1 cellular context compared by ENCODE assay signal in the genomic region with DNA sequence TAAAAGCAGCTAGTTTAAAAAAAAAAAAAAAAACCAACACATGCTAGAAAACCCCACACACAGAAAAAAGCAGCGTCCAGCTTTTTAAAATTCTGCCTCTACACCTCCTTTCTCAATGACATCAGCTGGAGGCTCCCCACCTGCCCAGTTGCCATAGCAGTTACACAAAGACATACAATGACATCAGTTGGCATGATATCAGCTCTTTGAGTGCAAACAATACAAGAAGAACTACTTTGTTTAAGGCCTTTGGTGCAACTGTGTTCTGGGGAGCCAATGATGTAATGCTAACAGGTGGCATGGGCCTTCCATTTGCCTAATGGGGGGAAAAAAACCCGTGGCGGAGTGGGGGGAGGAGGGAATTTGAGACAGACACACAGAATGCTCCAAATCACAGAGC.
TF ChIP-seq lines count a peak whose summit lies in the region.

No MANE protein-coding gene starts in this region.

TF ChIP-seq in GM12878, 131 proteins besides CTCF, POLR2A, EP300 and RAD21 (continued from another document and continues in another):
- peak; percentile 69 for TF ChIP-seq TCF12 (IDR thresholded peaks at IDR 0.05; ENCODE audit: low read depth, low read length)
- TF ChIP-seq ESRRA (IDR thresholded peaks at IDR 0.05; ENCODE audit: low read length): no peak
- TF ChIP-seq, protein P1, sequence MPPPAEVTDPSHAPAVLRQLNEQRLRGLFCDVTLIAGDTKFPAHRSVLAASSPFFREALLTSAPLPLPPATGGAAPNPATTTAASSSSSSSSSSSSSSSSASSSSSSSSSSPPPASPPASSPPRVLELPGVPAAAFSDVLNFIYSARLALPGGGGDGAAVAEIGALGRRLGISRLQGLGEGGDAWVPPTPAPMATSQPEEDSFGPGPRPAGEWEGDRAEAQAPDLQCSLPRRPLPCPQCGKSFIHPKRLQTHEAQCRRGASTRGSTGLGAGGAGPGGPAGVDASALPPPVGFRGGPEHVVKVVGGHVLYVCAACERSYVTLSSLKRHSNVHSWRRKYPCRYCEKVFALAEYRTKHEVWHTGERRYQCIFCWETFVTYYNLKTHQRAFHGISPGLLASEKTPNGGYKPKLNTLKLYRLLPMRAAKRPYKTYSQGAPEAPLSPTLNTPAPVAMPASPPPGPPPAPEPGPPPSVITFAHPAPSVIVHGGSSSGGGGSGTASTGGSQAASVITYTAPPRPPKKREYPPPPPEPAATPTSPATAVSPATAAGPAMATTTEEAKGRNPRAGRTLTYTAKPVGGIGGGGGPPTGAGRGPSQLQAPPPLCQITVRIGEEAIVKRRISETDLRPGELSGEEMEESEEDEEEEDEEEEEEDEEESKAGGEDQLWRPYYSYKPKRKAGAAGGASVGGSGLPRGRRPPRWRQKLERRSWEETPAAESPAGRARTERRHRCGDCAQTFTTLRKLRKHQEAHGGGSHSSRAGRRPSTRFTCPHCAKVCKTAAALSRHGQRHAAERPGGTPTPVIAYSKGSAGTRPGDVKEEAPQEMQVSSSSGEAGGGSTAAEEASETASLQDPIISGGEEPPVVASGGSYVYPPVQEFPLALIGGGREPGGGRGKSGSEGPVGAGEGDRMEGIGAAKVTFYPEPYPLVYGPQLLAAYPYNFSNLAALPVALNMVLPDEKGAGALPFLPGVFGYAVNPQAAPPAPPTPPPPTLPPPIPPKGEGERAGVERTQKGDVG (CRISPR knock-in tag; IDR thresholded peaks at IDR 0.05): no peak
- TF ChIP-seq, protein P2, sequence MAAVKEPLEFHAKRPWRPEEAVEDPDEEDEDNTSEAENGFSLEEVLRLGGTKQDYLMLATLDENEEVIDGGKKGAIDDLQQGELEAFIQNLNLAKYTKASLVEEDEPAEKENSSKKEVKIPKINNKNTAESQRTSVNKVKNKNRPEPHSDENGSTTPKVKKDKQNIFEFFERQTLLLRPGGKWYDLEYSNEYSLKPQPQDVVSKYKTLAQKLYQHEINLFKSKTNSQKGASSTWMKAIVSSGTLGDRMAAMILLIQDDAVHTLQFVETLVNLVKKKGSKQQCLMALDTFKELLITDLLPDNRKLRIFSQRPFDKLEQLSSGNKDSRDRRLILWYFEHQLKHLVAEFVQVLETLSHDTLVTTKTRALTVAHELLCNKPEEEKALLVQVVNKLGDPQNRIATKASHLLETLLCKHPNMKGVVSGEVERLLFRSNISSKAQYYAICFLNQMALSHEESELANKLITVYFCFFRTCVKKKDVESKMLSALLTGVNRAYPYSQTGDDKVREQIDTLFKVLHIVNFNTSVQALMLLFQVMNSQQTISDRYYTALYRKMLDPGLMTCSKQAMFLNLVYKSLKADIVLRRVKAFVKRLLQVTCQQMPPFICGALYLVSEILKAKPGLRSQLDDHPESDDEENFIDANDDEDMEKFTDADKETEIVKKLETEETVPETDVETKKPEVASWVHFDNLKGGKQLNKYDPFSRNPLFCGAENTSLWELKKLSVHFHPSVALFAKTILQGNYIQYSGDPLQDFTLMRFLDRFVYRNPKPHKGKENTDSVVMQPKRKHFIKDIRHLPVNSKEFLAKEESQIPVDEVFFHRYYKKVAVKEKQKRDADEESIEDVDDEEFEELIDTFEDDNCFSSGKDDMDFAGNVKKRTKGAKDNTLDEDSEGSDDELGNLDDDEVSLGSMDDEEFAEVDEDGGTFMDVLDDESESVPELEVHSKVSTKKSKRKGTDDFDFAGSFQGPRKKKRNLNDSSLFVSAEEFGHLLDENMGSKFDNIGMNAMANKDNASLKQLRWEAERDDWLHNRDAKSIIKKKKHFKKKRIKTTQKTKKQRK (IDR thresholded peaks at IDR 0.05; ENCODE audit: low read depth, low read length): no peak
- 0 out of 2 replicates have a peak, but pooled peaks have one; percentile 15 for TF ChIP-seq ZNF207 (IDR thresholded peaks at IDR 0.05; ENCODE audit: borderline replicate concordance)
- TF ChIP-seq DPF2 (IDR thresholded peaks at IDR 0.05): no peak
- peak; percentile 93 for TF ChIP-seq MXI1 (IDR thresholded peaks at IDR 0.05; ENCODE audit: low read depth, low read length)
- TF ChIP-seq, protein P3, sequence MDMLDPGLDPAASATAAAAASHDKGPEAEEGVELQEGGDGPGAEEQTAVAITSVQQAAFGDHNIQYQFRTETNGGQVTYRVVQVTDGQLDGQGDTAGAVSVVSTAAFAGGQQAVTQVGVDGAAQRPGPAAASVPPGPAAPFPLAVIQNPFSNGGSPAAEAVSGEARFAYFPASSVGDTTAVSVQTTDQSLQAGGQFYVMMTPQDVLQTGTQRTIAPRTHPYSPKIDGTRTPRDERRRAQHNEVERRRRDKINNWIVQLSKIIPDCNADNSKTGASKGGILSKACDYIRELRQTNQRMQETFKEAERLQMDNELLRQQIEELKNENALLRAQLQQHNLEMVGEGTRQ (IDR thresholded peaks at IDR 0.05; ENCODE audit: borderline replicate concordance, low read depth, low read length): no peak
- TF ChIP-seq KDM1A (IDR thresholded peaks at IDR 0.05; ENCODE audit: borderline replicate concordance): no peak
- peak; percentile 36; the same call in 1 of the 2 replicates for TF ChIP-seq NFIC (IDR thresholded peaks at IDR 0.05; ENCODE audit: low read depth, low read length)
- TF ChIP-seq SMAD5 (IDR thresholded peaks at IDR 0.05; ENCODE audit: low read depth): no peak
- no peak for TF ChIP-seq STAT1 (conservative IDR thresholded peaks at IDR 0.05)
- no peak; the same call in 1 of the 2 replicates for TF ChIP-seq TBL1XR1 (IDR thresholded peaks at IDR 0.05; ENCODE audit: low read depth, low read length)
- TF ChIP-seq SMC3 (IDR thresholded peaks at IDR 0.05; ENCODE audit: borderline replicate concordance, low read length): 0 out of 2 replicates have a peak, but pooled peaks have one; percentile 6
- peak; percentile 62 to 74 for TF ChIP-seq BHLHE40 (IDR thresholded peaks at IDR 0.05; ENCODE audit: borderline replicate concordance in 1 of 2, low read depth in 2 of 2, low read length in 1 of 2)
- TF ChIP-seq, protein P4, sequence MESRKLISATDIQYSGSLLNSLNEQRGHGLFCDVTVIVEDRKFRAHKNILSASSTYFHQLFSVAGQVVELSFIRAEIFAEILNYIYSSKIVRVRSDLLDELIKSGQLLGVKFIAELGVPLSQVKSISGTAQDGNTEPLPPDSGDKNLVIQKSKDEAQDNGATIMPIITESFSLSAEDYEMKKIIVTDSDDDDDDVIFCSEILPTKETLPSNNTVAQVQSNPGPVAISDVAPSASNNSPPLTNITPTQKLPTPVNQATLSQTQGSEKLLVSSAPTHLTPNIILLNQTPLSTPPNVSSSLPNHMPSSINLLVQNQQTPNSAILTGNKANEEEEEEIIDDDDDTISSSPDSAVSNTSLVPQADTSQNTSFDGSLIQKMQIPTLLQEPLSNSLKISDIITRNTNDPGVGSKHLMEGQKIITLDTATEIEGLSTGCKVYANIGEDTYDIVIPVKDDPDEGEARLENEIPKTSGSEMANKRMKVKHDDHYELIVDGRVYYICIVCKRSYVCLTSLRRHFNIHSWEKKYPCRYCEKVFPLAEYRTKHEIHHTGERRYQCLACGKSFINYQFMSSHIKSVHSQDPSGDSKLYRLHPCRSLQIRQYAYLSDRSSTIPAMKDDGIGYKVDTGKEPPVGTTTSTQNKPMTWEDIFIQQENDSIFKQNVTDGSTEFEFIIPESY (IDR thresholded peaks at IDR 0.05): peak; percentile 83; the same call in 1 of the 2 replicates
- TF ChIP-seq ZBED1 (IDR thresholded peaks at IDR 0.05; ENCODE audit: borderline replicate concordance): peak; percentile 44; the same call in 1 of the 2 replicates
- TF ChIP-seq, protein P5, sequence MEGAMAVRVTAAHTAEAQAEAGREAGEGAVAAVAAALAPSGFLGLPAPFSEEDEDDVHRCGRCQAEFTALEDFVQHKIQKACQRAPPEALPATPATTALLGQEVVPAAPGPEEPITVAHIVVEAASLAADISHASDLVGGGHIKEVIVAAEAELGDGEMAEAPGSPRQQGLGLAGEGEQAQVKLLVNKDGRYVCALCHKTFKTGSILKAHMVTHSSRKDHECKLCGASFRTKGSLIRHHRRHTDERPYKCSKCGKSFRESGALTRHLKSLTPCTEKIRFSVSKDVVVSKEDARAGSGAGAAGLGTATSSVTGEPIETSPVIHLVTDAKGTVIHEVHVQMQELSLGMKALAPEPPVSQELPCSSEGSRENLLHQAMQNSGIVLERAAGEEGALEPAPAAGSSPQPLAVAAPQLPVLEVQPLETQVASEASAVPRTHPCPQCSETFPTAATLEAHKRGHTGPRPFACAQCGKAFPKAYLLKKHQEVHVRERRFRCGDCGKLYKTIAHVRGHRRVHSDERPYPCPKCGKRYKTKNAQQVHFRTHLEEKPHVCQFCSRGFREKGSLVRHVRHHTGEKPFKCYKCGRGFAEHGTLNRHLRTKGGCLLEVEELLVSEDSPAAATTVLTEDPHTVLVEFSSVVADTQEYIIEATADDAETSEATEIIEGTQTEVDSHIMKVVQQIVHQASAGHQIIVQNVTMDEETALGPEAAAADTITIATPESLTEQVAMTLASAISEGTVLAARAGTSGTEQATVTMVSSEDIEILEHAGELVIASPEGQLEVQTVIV (IDR thresholded peaks at IDR 0.05; ENCODE audit: borderline replicate concordance, partially characterized antibody): no peak
- TF ChIP-seq SPI1 (IDR thresholded peaks at IDR 0.05; ENCODE audit: borderline replicate concordance, insufficient read depth, low read depth, low read length): no peak
- peak; percentile 58 for TF ChIP-seq EED (IDR thresholded peaks at IDR 0.05; ENCODE audit: low read depth)
- TF ChIP-seq, protein P6, sequence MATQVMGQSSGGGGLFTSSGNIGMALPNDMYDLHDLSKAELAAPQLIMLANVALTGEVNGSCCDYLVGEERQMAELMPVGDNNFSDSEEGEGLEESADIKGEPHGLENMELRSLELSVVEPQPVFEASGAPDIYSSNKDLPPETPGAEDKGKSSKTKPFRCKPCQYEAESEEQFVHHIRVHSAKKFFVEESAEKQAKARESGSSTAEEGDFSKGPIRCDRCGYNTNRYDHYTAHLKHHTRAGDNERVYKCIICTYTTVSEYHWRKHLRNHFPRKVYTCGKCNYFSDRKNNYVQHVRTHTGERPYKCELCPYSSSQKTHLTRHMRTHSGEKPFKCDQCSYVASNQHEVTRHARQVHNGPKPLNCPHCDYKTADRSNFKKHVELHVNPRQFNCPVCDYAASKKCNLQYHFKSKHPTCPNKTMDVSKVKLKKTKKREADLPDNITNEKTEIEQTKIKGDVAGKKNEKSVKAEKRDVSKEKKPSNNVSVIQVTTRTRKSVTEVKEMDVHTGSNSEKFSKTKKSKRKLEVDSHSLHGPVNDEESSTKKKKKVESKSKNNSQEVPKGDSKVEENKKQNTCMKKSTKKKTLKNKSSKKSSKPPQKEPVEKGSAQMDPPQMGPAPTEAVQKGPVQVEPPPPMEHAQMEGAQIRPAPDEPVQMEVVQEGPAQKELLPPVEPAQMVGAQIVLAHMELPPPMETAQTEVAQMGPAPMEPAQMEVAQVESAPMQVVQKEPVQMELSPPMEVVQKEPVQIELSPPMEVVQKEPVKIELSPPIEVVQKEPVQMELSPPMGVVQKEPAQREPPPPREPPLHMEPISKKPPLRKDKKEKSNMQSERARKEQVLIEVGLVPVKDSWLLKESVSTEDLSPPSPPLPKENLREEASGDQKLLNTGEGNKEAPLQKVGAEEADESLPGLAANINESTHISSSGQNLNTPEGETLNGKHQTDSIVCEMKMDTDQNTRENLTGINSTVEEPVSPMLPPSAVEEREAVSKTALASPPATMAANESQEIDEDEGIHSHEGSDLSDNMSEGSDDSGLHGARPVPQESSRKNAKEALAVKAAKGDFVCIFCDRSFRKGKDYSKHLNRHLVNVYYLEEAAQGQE (IDR thresholded peaks at IDR 0.05; ENCODE audit: low read depth, low read length): no peak
- TF ChIP-seq NFYA (IDR thresholded peaks at IDR 0.05; ENCODE audit: borderline replicate concordance, low read depth, low read length): no peak
- peak; percentile 52 for TF ChIP-seq RUNX3 (IDR thresholded peaks at IDR 0.05; ENCODE audit: low read length)
- TF ChIP-seq CREB1 (IDR thresholded peaks at IDR 0.05; ENCODE audit: low read depth): peak; percentile 85; the same call in 1 of the 2 replicates
- peak; percentile 60 for TF ChIP-seq IKZF1 (conservative IDR thresholded peaks at IDR 0.05)
- TF ChIP-seq, protein P7, sequence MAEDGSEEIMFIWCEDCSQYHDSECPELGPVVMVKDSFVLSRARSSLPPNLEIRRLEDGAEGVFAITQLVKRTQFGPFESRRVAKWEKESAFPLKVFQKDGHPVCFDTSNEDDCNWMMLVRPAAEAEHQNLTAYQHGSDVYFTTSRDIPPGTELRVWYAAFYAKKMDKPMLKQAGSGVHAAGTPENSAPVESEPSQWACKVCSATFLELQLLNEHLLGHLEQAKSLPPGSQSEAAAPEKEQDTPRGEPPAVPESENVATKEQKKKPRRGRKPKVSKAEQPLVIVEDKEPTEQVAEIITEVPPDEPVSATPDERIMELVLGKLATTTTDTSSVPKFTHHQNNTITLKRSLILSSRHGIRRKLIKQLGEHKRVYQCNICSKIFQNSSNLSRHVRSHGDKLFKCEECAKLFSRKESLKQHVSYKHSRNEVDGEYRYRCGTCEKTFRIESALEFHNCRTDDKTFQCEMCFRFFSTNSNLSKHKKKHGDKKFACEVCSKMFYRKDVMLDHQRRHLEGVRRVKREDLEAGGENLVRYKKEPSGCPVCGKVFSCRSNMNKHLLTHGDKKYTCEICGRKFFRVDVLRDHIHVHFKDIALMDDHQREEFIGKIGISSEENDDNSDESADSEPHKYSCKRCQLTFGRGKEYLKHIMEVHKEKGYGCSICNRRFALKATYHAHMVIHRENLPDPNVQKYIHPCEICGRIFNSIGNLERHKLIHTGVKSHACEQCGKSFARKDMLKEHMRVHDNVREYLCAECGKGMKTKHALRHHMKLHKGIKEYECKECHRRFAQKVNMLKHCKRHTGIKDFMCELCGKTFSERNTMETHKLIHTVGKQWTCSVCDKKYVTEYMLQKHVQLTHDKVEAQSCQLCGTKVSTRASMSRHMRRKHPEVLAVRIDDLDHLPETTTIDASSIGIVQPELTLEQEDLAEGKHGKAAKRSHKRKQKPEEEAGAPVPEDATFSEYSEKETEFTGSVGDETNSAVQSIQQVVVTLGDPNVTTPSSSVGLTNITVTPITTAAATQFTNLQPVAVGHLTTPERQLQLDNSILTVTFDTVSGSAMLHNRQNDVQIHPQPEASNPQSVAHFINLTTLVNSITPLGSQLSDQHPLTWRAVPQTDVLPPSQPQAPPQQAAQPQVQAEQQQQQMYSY (CRISPR knock-in tag; IDR thresholded peaks at IDR 0.05): no peak
- peak; percentile 91 for TF ChIP-seq BMI1 (IDR thresholded peaks at IDR 0.05; ENCODE audit: borderline replicate concordance)
- TF ChIP-seq CEBPB (IDR thresholded peaks at IDR 0.05; ENCODE audit: borderline replicate concordance in 1 of 2, low read depth in 2 of 2, low read length in 2 of 2): 0 out of 4 replicates have a peak, but pooled peaks of 1 of the 2 experiments have one; percentile 15
- peak; percentile 74 for TF ChIP-seq JUNB (IDR thresholded peaks at IDR 0.05)
- TF ChIP-seq, protein P8, sequence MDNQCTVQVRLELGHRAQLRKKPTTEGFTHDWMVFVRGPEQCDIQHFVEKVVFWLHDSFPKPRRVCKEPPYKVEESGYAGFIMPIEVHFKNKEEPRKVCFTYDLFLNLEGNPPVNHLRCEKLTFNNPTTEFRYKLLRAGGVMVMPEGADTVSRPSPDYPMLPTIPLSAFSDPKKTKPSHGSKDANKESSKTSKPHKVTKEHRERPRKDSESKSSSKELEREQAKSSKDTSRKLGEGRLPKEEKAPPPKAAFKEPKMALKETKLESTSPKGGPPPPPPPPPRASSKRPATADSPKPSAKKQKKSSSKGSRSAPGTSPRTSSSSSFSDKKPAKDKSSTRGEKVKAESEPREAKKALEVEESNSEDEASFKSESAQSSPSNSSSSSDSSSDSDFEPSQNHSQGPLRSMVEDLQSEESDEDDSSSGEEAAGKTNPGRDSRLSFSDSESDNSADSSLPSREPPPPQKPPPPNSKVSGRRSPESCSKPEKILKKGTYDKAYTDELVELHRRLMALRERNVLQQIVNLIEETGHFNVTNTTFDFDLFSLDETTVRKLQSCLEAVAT (IDR thresholded peaks at IDR 0.05): no peak; the same call in 1 of the 2 replicates
- TF ChIP-seq HDAC6 (IDR thresholded peaks at IDR 0.05; ENCODE audit: unreplicated experiment): no peak
- TF ChIP-seq ATF7 (IDR thresholded peaks at IDR 0.05; ENCODE audit: low read depth): peak; percentile 99
